18 cellular contexts compared by ENCODE assay signal in the genomic region with DNA sequence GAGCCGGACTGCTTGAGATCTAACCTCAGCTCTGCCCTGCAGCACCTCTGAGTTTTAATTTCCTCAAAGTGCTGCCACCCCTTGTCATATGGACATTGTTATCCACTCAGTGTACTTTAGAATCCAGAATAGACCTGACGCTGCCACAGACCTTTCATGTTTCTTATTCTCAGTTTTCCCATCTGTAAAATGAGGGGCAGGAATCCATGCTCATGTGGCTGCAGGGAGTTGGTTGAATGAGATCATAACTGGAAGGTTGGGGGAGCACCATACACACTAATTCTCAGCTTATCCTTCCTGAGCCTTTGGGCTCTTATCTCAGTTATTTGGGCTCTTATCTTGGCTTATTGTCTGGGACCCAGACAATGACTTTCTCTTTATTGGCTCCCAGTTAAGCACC. TPM values are rescaled to one million over a fixed set of nuclear protein-coding genes. Genes with fewer than 3 reads are reported as not detected.
DNase-seq lines count a peak whose midpoint lies in the region; ATAC-seq and TF ChIP-seq lines count a peak whose summit lies in the region.
"Had no signal": no experiment of that assay in that cellular context is flagged by ENCODE, and none has a peak within 500 bp of the region (broad histone marks: within the 10 kb centered on the region; RNA-seq: fewer than 3 reads in every experiment).

No MANE protein-coding gene starts in this region.

- peaks cover 14 to 33% of the 10 kb centered on the region in 2 experiments for H3K36me3 ChIP-seq in trophoblast cell (ENCODE audit: control insufficient read depth in 1 of 2, insufficient read depth in 2 of 2, low read length in 2 of 2)

- H3K4me3 Mint-ChIP-seq in Calu3 (ENCODE audit: low read depth, unreplicated experiment), result peak overlapping the region; percentile 100
- H3K4me3 Mint-ChIP-seq in activated T-helper 2 cell treated with anti-CD3 and anti-CD28 coated beads, Interferon-gamma antibody, Interleukin-2, Interleukin-4, amounts not matched to agents 10 μg/mL and 5 μg/mL and 100 μg/mL, durations not matched to agents 14 hours and 24 hours and 36 hours (ENCODE audit: low read depth), result peak overlapping the region; percentile 71
- H3K4me3 Mint-ChIP-seq: activated naive CD8-positive, alpha-beta T cell treated with anti-CD3 and anti-CD28 coated beads, Interleukin-2, amount 10 ng/mL, durations not matched to agents 7 days and 5 days had no signal

- no peak overlapping the region for H4K8ac ChIP-seq in trophoblast cell (ENCODE audit: low read depth, low read length)

- no peak overlapping the region for H3K4ac ChIP-seq in trophoblast cell (ENCODE audit: low read depth, low read length)

- no peak overlapping the region for H3K9ac ChIP-seq in trophoblast cell (ENCODE audit: low read length)

- CTCF ChIA-PET in Calu3 (lab: Charles Lee), result no interaction called here

- TF ChIP-seq CTCF in 22Rv1 (IDR thresholded peaks at IDR 0.05) (no peak), Calu3 (IDR thresholded peaks at IDR 0.05; ENCODE audit: unreplicated experiment) (no peak)

- no TSS peak for BruUV-seq in Calu3 (replicated peaks; lab: Mats Ljungman, UMichigan)

- H3K9me3 Mint-ChIP-seq in Calu3 (ENCODE audit: low read depth, unreplicated experiment), result no peaks in the 10 kb centered on the region
- no peaks in the 10 kb centered on the region for H3K9me3 Mint-ChIP-seq in activated T-helper 2 cell treated with anti-CD3 and anti-CD28 coated beads, Interferon-gamma antibody, Interleukin-2, Interleukin-4, amounts not matched to agents 10 μg/mL and 5 μg/mL and 100 μg/mL, durations not matched to agents 14 hours and 24 hours and 36 hours
- H3K9me3 Mint-ChIP-seq: activated naive CD8-positive, alpha-beta T cell treated with anti-CD3 and anti-CD28 coated beads, Interleukin-2, amount 10 ng/mL, durations not matched to agents 7 days and 5 days; activated T-cell treated with anti-CD3 and anti-CD28 coated beads, Interleukin-2, amount 50 U/mL, for 72 hours; CD8-positive, alpha-beta T cell; stimulated activated effector memory CD8-positive, alpha-beta T cell treated with anti-CD3 and anti-CD28 coated beads, Interleukin-12 subunit alpha, Interleukin-12 subunit beta, amount 100 ng/mL, for 72 hours had no signal

- peaks cover 60% of the 10 kb centered on the region for H3K36me3 Mint-ChIP-seq in Calu3 (ENCODE audit: insufficient read depth, unreplicated experiment)
- peaks cover 58% of the 10 kb centered on the region for H3K36me3 Mint-ChIP-seq in activated T-helper 2 cell treated with anti-CD3 and anti-CD28 coated beads, Interferon-gamma antibody, Interleukin-2, Interleukin-4, amounts not matched to agents 10 μg/mL and 5 μg/mL and 100 μg/mL, durations not matched to agents 14 hours and 24 hours and 36 hours (ENCODE audit: low read depth)

- peaks cover 6 to 10% of the 10 kb centered on the region in 2 experiments for H3K4me1 ChIP-seq in trophoblast cell (ENCODE audit: control insufficient read depth in 1 of 2, insufficient read depth in 2 of 2, low read length in 2 of 2)

- H3K79me2 ChIP-seq in trophoblast cell (ENCODE audit: control insufficient read depth, insufficient read depth, low read length, poor library complexity), result peaks cover 4% of the 10 kb centered on the region

- no peak overlapping the region for H2AK5ac ChIP-seq in trophoblast cell (ENCODE audit: low read length)

- H2BK120ac ChIP-seq in trophoblast cell (ENCODE audit: insufficient read depth, low read length, poor library complexity), result no peak overlapping the region

- no peak overlapping the region for H4K91ac ChIP-seq in trophoblast cell (ENCODE audit: low read depth, low read length)

- no peak overlapping the region for H3K4me3 ChIP-seq in trophoblast cell (ENCODE audit: low read depth, low read length)
- H3K4me3 ChIP-seq: heart left ventricle, testis had no signal

- no peak overlapping the region for H2BK12ac ChIP-seq in trophoblast cell (ENCODE audit: low read length)

- H3K27me3 Mint-ChIP-seq in Calu3 (ENCODE audit: unreplicated experiment), result no peaks in the 10 kb centered on the region
- no peaks in the 10 kb centered on the region for H3K27me3 Mint-ChIP-seq in activated T-helper 2 cell treated with anti-CD3 and anti-CD28 coated beads, Interferon-gamma antibody, Interleukin-2, Interleukin-4, amounts not matched to agents 10 μg/mL and 5 μg/mL and 100 μg/mL, durations not matched to agents 14 hours and 24 hours and 36 hours (ENCODE audit: low read depth)
- H3K27me3 Mint-ChIP-seq: activated naive CD8-positive, alpha-beta T cell treated with anti-CD3 and anti-CD28 coated beads, Interleukin-2, amount 10 ng/mL, durations not matched to agents 7 days and 5 days had no signal

- intact Hi-C loops in Calu3 (cut with micrococcal nuclease; ENCODE audit: unreplicated experiment), result loop anchor here (10.0 kb wide), 1 partner anchor 193 kb away; a partner anchor contains a TSS
- intact Hi-C loops in activated T-helper 2 cell treated with anti-CD3 and anti-CD28 coated beads, Interferon-gamma antibody, Interleukin-2, Interleukin-4, amounts not matched to agents 10 μg/mL and 5 μg/mL and 100 μg/mL, durations not matched to agents 14 hours and 24 hours and 36 hours (cut with micrococcal nuclease), result loop anchor here (5.0 kb wide), 1 partner anchor 185 kb away; no protein-coding TSS in a partner anchor

- peaks cover 4% of the 10 kb centered on the region for H3K79me1 ChIP-seq in trophoblast cell (ENCODE audit: low read length)

- no peak overlapping the region for H3K18ac ChIP-seq in trophoblast cell (ENCODE audit: low read length)

- ATAC-seq in GM21390 (IDR thresholded peaks at IDR 0.05; ENCODE audit: unreplicated experiment), result no peak
- ATAC-seq: activated T-cell treated with anti-CD3 and anti-CD28 coated beads, Interleukin-2, amount 50 U/mL, for 72 hours; CD8-positive, alpha-beta T cell; heart left ventricle; sciatic nerve; stimulated activated effector memory CD8-positive, alpha-beta T cell treated with anti-CD3 and anti-CD28 coated beads, Interleukin-12 subunit alpha, Interleukin-12 subunit beta, amount 100 ng/mL, for 72 hours had no signal

- no peak overlapping the region for H2AFZ ChIP-seq in trophoblast cell (ENCODE audit: insufficient read depth, low read length, poor library complexity)

- H3K27ac Mint-ChIP-seq in Calu3 (ENCODE audit: unreplicated experiment), result no peak overlapping the region
- H3K27ac Mint-ChIP-seq in activated T-helper 2 cell treated with anti-CD3 and anti-CD28 coated beads, Interferon-gamma antibody, Interleukin-2, Interleukin-4, amounts not matched to agents 10 μg/mL and 5 μg/mL and 100 μg/mL, durations not matched to agents 14 hours and 24 hours and 36 hours, result no peak overlapping the region
- H3K27ac Mint-ChIP-seq: activated naive CD8-positive, alpha-beta T cell treated with anti-CD3 and anti-CD28 coated beads, Interleukin-2, amount 10 ng/mL, durations not matched to agents 7 days and 5 days; CD8-positive, alpha-beta T cell; stimulated activated effector memory CD8-positive, alpha-beta T cell treated with anti-CD3 and anti-CD28 coated beads, Interleukin-12 subunit alpha, Interleukin-12 subunit beta, amount 100 ng/mL, for 72 hours had no signal

- no peak overlapping the region for H4K12ac ChIP-seq in trophoblast cell (ENCODE audit: low read depth, low read length)

- WGBS in trophoblast cell (ENCODE audit: extremely low coverage, insufficient coverage, insufficient read length), result no CpG with 5 or more reads among the region's 2 CpGs

- no peak overlapping the region for H3K14ac ChIP-seq in trophoblast cell (ENCODE audit: low read length)

- no peaks in the 10 kb centered on the region for H3K9me3 ChIP-seq in trophoblast cell (ENCODE audit: insufficient read depth, low read depth, low read length)
- H3K9me3 ChIP-seq: heart left ventricle, testis had no signal

- peaks cover 8% of the 10 kb centered on the region for H3K4me1 Mint-ChIP-seq in Calu3 (ENCODE audit: low read depth, unreplicated experiment)
- H3K4me1 Mint-ChIP-seq in activated T-helper 2 cell treated with anti-CD3 and anti-CD28 coated beads, Interferon-gamma antibody, Interleukin-2, Interleukin-4, amounts not matched to agents 10 μg/mL and 5 μg/mL and 100 μg/mL, durations not matched to agents 14 hours and 24 hours and 36 hours (ENCODE audit: low read depth), result peaks cover 30% of the 10 kb centered on the region

- no peaks in the 10 kb centered on the region for H3K27me3 ChIP-seq in trophoblast cell (ENCODE audit: insufficient read depth, low read length)
- H3K27me3 ChIP-seq: brain microvascular endothelial cell, heart left ventricle, testis had no signal

- DNase-seq in Calu3, result no peak
- DNase-seq in activated T-helper 2 cell treated with anti-CD3 and anti-CD28 coated beads, Interferon-gamma antibody, Interleukin-2, Interleukin-4, amounts not matched to agents 10 μg/mL and 5 μg/mL and 100 μg/mL, durations not matched to agents 14 hours and 24 hours and 36 hours (ENCODE audit: low spot score), result no peak
- no peak for DNase-seq in NCI-H446 treated with DMSO at 0.1 percent for 48 hours (lab: John Stamatoyannopoulos, UW)
- no peak for DNase-seq in trophoblast cell
- DNase-seq: activated CD4-positive, alpha-beta T cell treated with anti-CD3 and anti-CD28 coated beads, Interleukin-2, amount 50 U/mL, for 4 hours; activated naive CD8-positive, alpha-beta T cell treated with anti-CD3 and anti-CD28 coated beads, Interleukin-2, amount 10 ng/mL, durations not matched to agents 7 days and 5 days; activated T-cell treated with anti-CD3 and anti-CD28 coated beads, Interleukin-2, amount 50 U/mL, for 72 hours; brain microvascular endothelial cell; DMS79; heart left ventricle; Right ventricle myocardium superior; testis; WERI-Rb-1 had no signal

- no peak overlapping the region for H2BK5ac ChIP-seq in trophoblast cell (ENCODE audit: low read depth, low read length, poor library complexity)

- no peak overlapping the region for H3K23ac ChIP-seq in trophoblast cell (ENCODE audit: low read length)

- H3K4me2 ChIP-seq in trophoblast cell (ENCODE audit: low read length), result no peak overlapping the region

- H3K27ac ChIP-seq in 22Rv1 (peak overlapping the region; percentile 81), trophoblast cell (ENCODE audit: low read depth, low read length) (no peak overlapping the region)
- H3K27ac ChIP-seq: brain microvascular endothelial cell, heart left ventricle, testis, WERI-Rb-1 had no signal

RNA-seq across cellular contexts. Expression of a gene that starts 2.3 kb away (rescaled TPM):
- total RNA-seq in Calu3 (2022), result 172 and 182 TPM in 2 replicates
- total RNA-seq in activated T-helper 2 cell treated with anti-CD3 and anti-CD28 coated beads, Interferon-gamma antibody, Interleukin-2, Interleukin-4, amounts not matched to agents 10 μg/mL and 5 μg/mL and 100 μg/mL, durations not matched to agents 14 hours and 24 hours and 36 hours, result 83.6 and 94.1 TPM in 2 replicates
- 27.4 and 27.7 TPM in 2 replicates for polyA plus RNA-seq in trophoblast cell (2013)

RNA-seq across cellular contexts. Expression of a gene that starts 26.7 kb away (rescaled TPM):
- 377 and 384 TPM in 2 replicates for total RNA-seq in Calu3 (2022)
- total RNA-seq in activated T-helper 2 cell treated with anti-CD3 and anti-CD28 coated beads, Interferon-gamma antibody, Interleukin-2, Interleukin-4, amounts not matched to agents 10 μg/mL and 5 μg/mL and 100 μg/mL, durations not matched to agents 14 hours and 24 hours and 36 hours, result 221 and 225 TPM in 2 replicates
- 218 and 228 TPM in 2 replicates for polyA plus RNA-seq in trophoblast cell (2013)

RNA-seq across cellular contexts. Expression of a gene that starts 48.0 kb away (rescaled TPM):
- total RNA-seq in Calu3 (2022), result 61.1 TPM in 2 replicates
- total RNA-seq in activated T-helper 2 cell treated with anti-CD3 and anti-CD28 coated beads, Interferon-gamma antibody, Interleukin-2, Interleukin-4, amounts not matched to agents 10 μg/mL and 5 μg/mL and 100 μg/mL, durations not matched to agents 14 hours and 24 hours and 36 hours, result 59.5 and 62.1 TPM in 2 replicates
- 40.4 and 42.2 TPM in 2 replicates for polyA plus RNA-seq in trophoblast cell (2013)

RNA-seq across cellular contexts. Expression of a gene that starts 54.1 kb away (rescaled TPM):
- 53.1 and 58.3 TPM in 2 replicates for total RNA-seq in Calu3 (2022)
- 147 and 149 TPM in 2 replicates for total RNA-seq in activated T-helper 2 cell treated with anti-CD3 and anti-CD28 coated beads, Interferon-gamma antibody, Interleukin-2, Interleukin-4, amounts not matched to agents 10 μg/mL and 5 μg/mL and 100 μg/mL, durations not matched to agents 14 hours and 24 hours and 36 hours
- polyA plus RNA-seq in trophoblast cell (2013), result 13.2 and 14.0 TPM in 2 replicates
